In genomic region chr22:22452996-22453686, GRCh38 we compare ENCODE assay signal across 1 cellular context.
TF ChIP-seq lines count a peak whose summit lies in the region.

No MANE protein-coding gene starts in this region.

TF ChIP-seq in K562, 482 proteins besides CTCF, POLR2A, EP300 and RAD21 (continued from another document and continues in another):
- TF ChIP-seq E2F5 (CRISPR knock-in tag; IDR thresholded peaks at IDR 0.05), result no peak
- TF ChIP-seq HNRNPUL1 (IDR thresholded peaks at IDR 0.05; ENCODE audit: low read length), result no peak
- no peak for TF ChIP-seq ZBTB49 (CRISPR knock-in tag; IDR thresholded peaks at IDR 0.05; ENCODE audit: borderline replicate concordance)
- TF ChIP-seq ZNF740 (CRISPR knock-in tag; IDR thresholded peaks at IDR 0.05), result no peak
- TF ChIP-seq ZNF740 (tag; IDR thresholded peaks at IDR 0.05), result no peak
- no peak for TF ChIP-seq KDM5B (IDR thresholded peaks at IDR 0.05; ENCODE audit: insufficient replicate concordance, low read depth, low read length)
- TF ChIP-seq ZNF561 (CRISPR knock-in tag; conservative IDR thresholded peaks at IDR 0.05), result 0 out of 2 replicates have a peak, but pooled peaks have one; percentile 3
- 0 out of 2 replicates have a peak, but pooled peaks have one; percentile 53 for TF ChIP-seq CCAR2 (IDR thresholded peaks at IDR 0.05; ENCODE audit: low read depth, low read length)
- TF ChIP-seq DACH1 (IDR thresholded peaks at IDR 0.05; ENCODE audit: partially characterized antibody), result no peak
- TF ChIP-seq ZNF232 (CRISPR knock-in tag; IDR thresholded peaks at IDR 0.05), result 0 out of 2 replicates have a peak, but pooled peaks have one; percentile 71
- TF ChIP-seq CBX5 (IDR thresholded peaks at IDR 0.05; ENCODE audit: borderline replicate concordance, low read depth), result 0 out of 2 replicates have a peak, but pooled peaks have one; percentile 71
- TF ChIP-seq MAFK (IDR thresholded peaks at IDR 0.05; ENCODE audit: low read length), result no peak
- no peak for TF ChIP-seq BRCA1 (IDR thresholded peaks at IDR 0.05)
- no peak for TF ChIP-seq BRCA1 (CRISPR knock-in tag; IDR thresholded peaks at IDR 0.05)
- TF ChIP-seq ZBTB40 (IDR thresholded peaks at IDR 0.05), result no peak
- TF ChIP-seq ZBTB40 (CRISPR knock-in tag; IDR thresholded peaks at IDR 0.05), result no peak
- TF ChIP-seq EZH2 (IDR thresholded peaks at IDR 0.05; ENCODE audit: borderline replicate concordance, low read depth, low read length), result no peak
- TF ChIP-seq SIN3A (IDR thresholded peaks at IDR 0.05; ENCODE audit: borderline replicate concordance in 2 of 2, control insufficient read depth in 1 of 2, low read depth in 2 of 2, low read length in 2 of 2), result no peak
- TF ChIP-seq SRSF7 (optimal IDR thresholded peaks at IDR 0.05; ENCODE audit: low read depth, low read length), result no peak
- TF ChIP-seq, protein P1, sequence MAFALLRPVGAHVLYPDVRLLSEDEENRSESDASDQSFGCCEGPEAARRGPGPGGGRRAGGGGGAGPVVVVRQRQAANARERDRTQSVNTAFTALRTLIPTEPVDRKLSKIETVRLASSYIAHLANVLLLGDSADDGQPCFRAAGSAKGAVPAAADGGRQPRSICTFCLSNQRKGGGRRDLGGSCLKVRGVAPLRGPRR (CRISPR knock-in tag; IDR thresholded peaks at IDR 0.05), result no peak
- TF ChIP-seq U2AF2 (optimal IDR thresholded peaks at IDR 0.05; ENCODE audit: low read depth, low read length), result no peak
- TF ChIP-seq, protein P2, sequence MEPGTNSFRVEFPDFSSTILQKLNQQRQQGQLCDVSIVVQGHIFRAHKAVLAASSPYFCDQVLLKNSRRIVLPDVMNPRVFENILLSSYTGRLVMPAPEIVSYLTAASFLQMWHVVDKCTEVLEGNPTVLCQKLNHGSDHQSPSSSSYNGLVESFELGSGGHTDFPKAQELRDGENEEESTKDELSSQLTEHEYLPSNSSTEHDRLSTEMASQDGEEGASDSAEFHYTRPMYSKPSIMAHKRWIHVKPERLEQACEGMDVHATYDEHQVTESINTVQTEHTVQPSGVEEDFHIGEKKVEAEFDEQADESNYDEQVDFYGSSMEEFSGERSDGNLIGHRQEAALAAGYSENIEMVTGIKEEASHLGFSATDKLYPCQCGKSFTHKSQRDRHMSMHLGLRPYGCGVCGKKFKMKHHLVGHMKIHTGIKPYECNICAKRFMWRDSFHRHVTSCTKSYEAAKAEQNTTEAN (CRISPR knock-in tag; IDR thresholded peaks at IDR 0.05), result no peak
- peak; percentile 80; the same call in 1 of the 2 replicates for TF ChIP-seq ESRRB (CRISPR knock-in tag; IDR thresholded peaks at IDR 0.05; ENCODE audit: borderline replicate concordance)
- TF ChIP-seq CBX3 (IDR thresholded peaks at IDR 0.05; ENCODE audit: borderline replicate concordance in 1 of 2, low read length in 2 of 2), result peak in 1 of 2 experiments; percentile 87; a peak in 2 of 3 replicates
- TF ChIP-seq SREBF2 (CRISPR knock-in tag; IDR thresholded peaks at IDR 0.05), result no peak
- no peak for TF ChIP-seq KDM4B (IDR thresholded peaks at IDR 0.05; ENCODE audit: borderline replicate concordance in 2 of 2, low read depth in 1 of 2)
- no peak for TF ChIP-seq HSF4 (CRISPR knock-in tag; IDR thresholded peaks at IDR 0.05; ENCODE audit: borderline replicate concordance)
- no peak for TF ChIP-seq ZNF76 (CRISPR knock-in tag; IDR thresholded peaks at IDR 0.05; ENCODE audit: borderline replicate concordance)
- TF ChIP-seq, protein P3, sequence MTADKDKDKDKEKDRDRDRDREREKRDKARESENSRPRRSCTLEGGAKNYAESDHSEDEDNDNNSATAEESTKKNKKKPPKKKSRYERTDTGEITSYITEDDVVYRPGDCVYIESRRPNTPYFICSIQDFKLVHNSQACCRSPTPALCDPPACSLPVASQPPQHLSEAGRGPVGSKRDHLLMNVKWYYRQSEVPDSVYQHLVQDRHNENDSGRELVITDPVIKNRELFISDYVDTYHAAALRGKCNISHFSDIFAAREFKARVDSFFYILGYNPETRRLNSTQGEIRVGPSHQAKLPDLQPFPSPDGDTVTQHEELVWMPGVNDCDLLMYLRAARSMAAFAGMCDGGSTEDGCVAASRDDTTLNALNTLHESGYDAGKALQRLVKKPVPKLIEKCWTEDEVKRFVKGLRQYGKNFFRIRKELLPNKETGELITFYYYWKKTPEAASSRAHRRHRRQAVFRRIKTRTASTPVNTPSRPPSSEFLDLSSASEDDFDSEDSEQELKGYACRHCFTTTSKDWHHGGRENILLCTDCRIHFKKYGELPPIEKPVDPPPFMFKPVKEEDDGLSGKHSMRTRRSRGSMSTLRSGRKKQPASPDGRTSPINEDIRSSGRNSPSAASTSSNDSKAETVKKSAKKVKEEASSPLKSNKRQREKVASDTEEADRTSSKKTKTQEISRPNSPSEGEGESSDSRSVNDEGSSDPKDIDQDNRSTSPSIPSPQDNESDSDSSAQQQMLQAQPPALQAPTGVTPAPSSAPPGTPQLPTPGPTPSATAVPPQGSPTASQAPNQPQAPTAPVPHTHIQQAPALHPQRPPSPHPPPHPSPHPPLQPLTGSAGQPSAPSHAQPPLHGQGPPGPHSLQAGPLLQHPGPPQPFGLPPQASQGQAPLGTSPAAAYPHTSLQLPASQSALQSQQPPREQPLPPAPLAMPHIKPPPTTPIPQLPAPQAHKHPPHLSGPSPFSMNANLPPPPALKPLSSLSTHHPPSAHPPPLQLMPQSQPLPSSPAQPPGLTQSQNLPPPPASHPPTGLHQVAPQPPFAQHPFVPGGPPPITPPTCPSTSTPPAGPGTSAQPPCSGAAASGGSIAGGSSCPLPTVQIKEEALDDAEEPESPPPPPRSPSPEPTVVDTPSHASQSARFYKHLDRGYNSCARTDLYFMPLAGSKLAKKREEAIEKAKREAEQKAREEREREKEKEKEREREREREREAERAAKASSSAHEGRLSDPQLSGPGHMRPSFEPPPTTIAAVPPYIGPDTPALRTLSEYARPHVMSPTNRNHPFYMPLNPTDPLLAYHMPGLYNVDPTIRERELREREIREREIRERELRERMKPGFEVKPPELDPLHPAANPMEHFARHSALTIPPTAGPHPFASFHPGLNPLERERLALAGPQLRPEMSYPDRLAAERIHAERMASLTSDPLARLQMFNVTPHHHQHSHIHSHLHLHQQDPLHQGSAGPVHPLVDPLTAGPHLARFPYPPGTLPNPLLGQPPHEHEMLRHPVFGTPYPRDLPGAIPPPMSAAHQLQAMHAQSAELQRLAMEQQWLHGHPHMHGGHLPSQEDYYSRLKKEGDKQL (CRISPR knock-in tag; IDR thresholded peaks at IDR 0.05; ENCODE audit: borderline replicate concordance), result 0 out of 2 replicates have a peak, but pooled peaks have one; percentile 23
- no peak for TF ChIP-seq HDAC2 (IDR thresholded peaks at IDR 0.05)
- TF ChIP-seq SMAD2 (IDR thresholded peaks at IDR 0.05; ENCODE audit: low read depth, low read length), result no peak
- TF ChIP-seq FOXK2 (conservative IDR thresholded peaks at IDR 0.05 in 1 of 2, IDR thresholded peaks at IDR 0.05 in 1 of 2; ENCODE audit: low read depth in 2 of 2), result no peak
- TF ChIP-seq TRIM24 (IDR thresholded peaks at IDR 0.05), result no peak
- TF ChIP-seq SLC30A9 (CRISPR knock-in tag; IDR thresholded peaks at IDR 0.05), result no peak
- TF ChIP-seq SNRNP70 (optimal IDR thresholded peaks at IDR 0.05; ENCODE audit: low read depth, low read length), result no peak
- TF ChIP-seq ZBTB9 (CRISPR knock-in tag; IDR thresholded peaks at IDR 0.05), result no peak
